ENCODE assay signal across 10 cellular contexts in the genomic region with DNA sequence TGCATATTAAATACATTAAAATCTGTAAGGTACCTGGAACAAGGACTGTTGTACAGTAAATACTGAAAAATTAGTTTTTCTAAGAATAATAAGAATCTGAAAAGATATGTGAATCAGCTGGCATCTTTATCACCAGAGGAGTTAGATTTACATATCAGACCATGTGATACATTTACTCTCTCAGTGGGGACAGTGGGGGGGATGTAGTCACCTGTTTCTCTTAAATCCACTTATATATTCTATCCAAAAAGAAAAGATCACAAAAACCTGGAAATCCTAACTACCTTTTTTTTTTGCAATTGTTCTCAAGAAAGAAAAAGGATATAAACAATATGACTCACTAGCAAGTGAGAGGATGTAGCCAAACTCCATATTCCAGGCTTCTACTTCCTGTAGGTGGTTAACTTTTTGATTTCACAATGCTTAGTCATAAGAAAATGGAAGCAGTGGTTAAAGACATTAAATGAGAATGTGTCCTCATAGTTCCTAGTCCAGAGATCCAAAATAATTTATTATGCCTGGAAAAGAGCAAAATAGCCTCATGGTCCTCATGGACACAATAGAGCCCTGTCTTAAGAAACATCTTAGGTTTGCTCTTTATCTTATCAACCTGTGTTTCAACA. TPM values are rescaled to one million over a fixed set of nuclear protein-coding genes. Genes with fewer than 3 reads are reported as not detected.
DNase-seq lines count a peak whose midpoint lies in the region; ATAC-seq and TF ChIP-seq lines count a peak whose summit lies in the region.
"Had no signal": no experiment of that assay in that cellular context is flagged by ENCODE, and none has a peak within 500 bp of the region (broad histone marks: within the 10 kb centered on the region; RNA-seq: fewer than 3 reads in every experiment).

No MANE protein-coding gene starts in this region.

- H3K9me3 ChIP-seq in OCI-LY7 (ENCODE audit: low read length): no peaks in the 10 kb centered on the region

- BruUV-seq in OCI-LY7 (replicated peaks; lab: Mats Ljungman, UMichigan): no TSS peak

- no peaks in the 10 kb centered on the region for H3K9me2 ChIP-seq in OCI-LY7 (ENCODE audit: insufficient read depth, low read length)

- peaks cover 18% of the 10 kb centered on the region for H3K4me1 ChIP-seq in foreskin keratinocyte
- no peaks in the 10 kb centered on the region for H3K4me1 ChIP-seq in OCI-LY7 (ENCODE audit: insufficient read depth, low read length, poor library complexity, severe bottlenecking)

- DNase-seq in HCEC 1CT (peak; percentile 87), SKM-1 (lab: John Stamatoyannopoulos, UW; ENCODE audit: unreplicated experiment) (peak; percentile 63), foreskin keratinocyte (peak; percentile 78 to 90), KG1 (lab: John Stamatoyannopoulos, UW) (no peak), occipital lobe (lab: John Stamatoyannopoulos, UW) (no peak), OCI-LY7 (ENCODE audit: low spot score) (no peak)
- no peak for DNase-seq in stimulated activated effector memory CD8-positive, alpha-beta T cell treated with anti-CD3 and anti-CD28 coated beads, Interleukin-12 subunit alpha, Interleukin-12 subunit beta, amount 100 ng/mL, for 72 hours (ENCODE audit: low spot score in 2 of 2)
- DNase-seq: activated CD4-positive, alpha-beta memory T cell treated with anti-CD3 and anti-CD28 coated beads, Interleukin-2, amount 10 ng/mL, durations not matched to agents 7 days and 5 days; Karpas-422 had no signal

- H2AFZ ChIP-seq in OCI-LY7 (ENCODE audit: low read length): no peak overlapping the region

- H3K36me3 ChIP-seq in OCI-LY7 (ENCODE audit: insufficient read depth, low read length): no peaks in the 10 kb centered on the region

- H3K4me3 ChIP-seq in OCI-LY7 (ENCODE audit: low read depth, low read length, poor library complexity, severe bottlenecking): no peak overlapping the region

- H3K4me2 ChIP-seq in OCI-LY7 (ENCODE audit: low read length): no peak overlapping the region

- H3K4me3 Mint-ChIP-seq in stimulated activated effector memory CD8-positive, alpha-beta T cell treated with anti-CD3 and anti-CD28 coated beads, Interleukin-12 subunit alpha, Interleukin-12 subunit beta, amount 100 ng/mL, for 72 hours: no peak overlapping the region
- H3K4me3 Mint-ChIP-seq: activated CD4-positive, alpha-beta memory T cell treated with anti-CD3 and anti-CD28 coated beads, Interleukin-2, amount 10 ng/mL, durations not matched to agents 7 days and 5 days had no signal

- H3K79me2 ChIP-seq in OCI-LY7 (ENCODE audit: insufficient read depth, low read depth, low read length): no peaks in the 10 kb centered on the region

- CTCF ChIA-PET in OCI-LY7 (lab: Charles Lee; ENCODE audit: unreplicated experiment): no interaction called here

- H3K27me3 ChIP-seq in foreskin keratinocyte: no peaks in the 10 kb centered on the region

- no peaks in the 10 kb centered on the region for H4K20me1 ChIP-seq in OCI-LY7 (ENCODE audit: insufficient read depth, low read length)

- peak; percentile 100 for ATAC-seq in foreskin keratinocyte
- peak; percentile 44 for ATAC-seq in stimulated activated effector memory CD8-positive, alpha-beta T cell treated with anti-CD3 and anti-CD28 coated beads, Interleukin-12 subunit alpha, Interleukin-12 subunit beta, amount 100 ng/mL, for 72 hours
- ATAC-seq in GM21367 (IDR thresholded peaks at IDR 0.05; ENCODE audit: unreplicated experiment): no peak

- POLR2A ChIA-PET in OCI-LY7 (lab: Charles Lee): no interaction called here

- intact Hi-C loops in OCI-LY7 (cut with micrococcal nuclease; ENCODE audit: unreplicated experiment): no loop called here

- H3K9me3 Mint-ChIP-seq in stimulated activated effector memory CD8-positive, alpha-beta T cell treated with anti-CD3 and anti-CD28 coated beads, Interleukin-12 subunit alpha, Interleukin-12 subunit beta, amount 100 ng/mL, for 72 hours: no peaks in the 10 kb centered on the region
- H3K9me3 Mint-ChIP-seq: activated CD4-positive, alpha-beta memory T cell treated with anti-CD3 and anti-CD28 coated beads, Interleukin-2, amount 10 ng/mL, durations not matched to agents 7 days and 5 days had no signal

- H3K27ac ChIP-seq in foreskin keratinocyte: no peak overlapping the region
- H3K27ac ChIP-seq in OCI-LY7 (ENCODE audit: low read depth, low read length, poor library complexity, severe bottlenecking): no peak overlapping the region

- no peak overlapping the region for H3K27ac Mint-ChIP-seq in stimulated activated effector memory CD8-positive, alpha-beta T cell treated with anti-CD3 and anti-CD28 coated beads, Interleukin-12 subunit alpha, Interleukin-12 subunit beta, amount 100 ng/mL, for 72 hours
- H3K27ac Mint-ChIP-seq: activated CD4-positive, alpha-beta memory T cell treated with anti-CD3 and anti-CD28 coated beads, Interleukin-2, amount 10 ng/mL, durations not matched to agents 7 days and 5 days had no signal

- H3K36me3 Mint-ChIP-seq in stimulated activated effector memory CD8-positive, alpha-beta T cell treated with anti-CD3 and anti-CD28 coated beads, Interleukin-12 subunit alpha, Interleukin-12 subunit beta, amount 100 ng/mL, for 72 hours: no peaks in the 10 kb centered on the region

- TF ChIP-seq CTCF in foreskin keratinocyte (conservative IDR thresholded peaks at IDR 0.05): no peak
- TF ChIP-seq CTCF in OCI-LY7 (conservative IDR thresholded peaks at IDR 0.05; ENCODE audit: low read length): no peak

- H3K4me1 Mint-ChIP-seq in stimulated activated effector memory CD8-positive, alpha-beta T cell treated with anti-CD3 and anti-CD28 coated beads, Interleukin-12 subunit alpha, Interleukin-12 subunit beta, amount 100 ng/mL, for 72 hours: no peaks in the 10 kb centered on the region

RNA-seq across cellular contexts. Expression of a gene that starts 22.5 kb away (rescaled TPM):
- total RNA-seq in foreskin keratinocyte (not detected in 2 replicates), occipital lobe (0.62 TPM), OCI-LY7 (2022) (not detected in 2 replicates)
- not detected in 2 replicates for polyA plus RNA-seq in foreskin keratinocyte
- total RNA-seq in OCI-LY7 (2014; rRNA removed; shearing (Covaris generic)): not detected in 2 replicates
- total RNA-seq: activated CD4-positive, alpha-beta memory T cell treated with anti-CD3 and anti-CD28 coated beads, Interleukin-2, amount 10 ng/mL, durations not matched to agents 7 days and 5 days had no signal

Comparison
In these comparisons a context has a peak if more than half of its experiments do, and no peak if none do; other contexts are left out.
1. DNase-seq: peak in HCEC 1CT (single experiment), SKM-1 (single experiment) and foreskin keratinocyte (2 of 2); none in stimulated activated effector memory CD8-positive, alpha-beta T cell treated with anti-CD3 and anti-CD28 coated beads, Interleukin-12 subunit alpha, Interleukin-12 subunit beta, amount 100 ng/mL, for 72 hours (0 of 2), KG1 (single experiment), occipital lobe (single experiment) and OCI-LY7 (single experiment).